Comparison of ENCODE assay signal across 8 cellular contexts in genomic region chr12:96195845-96196451, GRCh38. TPM values are rescaled to one million over a fixed set of nuclear protein-coding genes. Genes with fewer than 3 reads are reported as not detected.
A peak's percentile ranks its signal among the peaks of the same experiment; 100 is the strongest.
DNase-seq lines count a peak whose midpoint lies in the region; ATAC-seq and TF ChIP-seq lines count a peak whose summit lies in the region.

No MANE protein-coding gene starts in this region.

- peak overlapping the region; percentile 91 for H3K4me3 Mint-ChIP-seq in activated naive CD4-positive, alpha-beta T cell treated with anti-CD3 and anti-CD28 coated beads, Interleukin-2, amount 10 ng/mL, durations not matched to agents 7 days and 5 days

- H3K27me3 Mint-ChIP-seq in activated naive CD4-positive, alpha-beta T cell treated with anti-CD3 and anti-CD28 coated beads, Interleukin-2, amount 10 ng/mL, durations not matched to agents 7 days and 5 days: peaks cover 4% of the 10 kb centered on the region

- ATAC-seq in heart left ventricle: peak in 3 of 4 donors; percentile 48 to 59 (median 49)
- no peak for ATAC-seq in HG03432 (IDR thresholded peaks at IDR 0.05; ENCODE audit: unreplicated experiment)
- ATAC-seq in HG03342 (IDR thresholded peaks at IDR 0.05; ENCODE audit: unreplicated experiment): no peak

- H2AFZ ChIP-seq in OCI-LY7 (ENCODE audit: low read length): no peak overlapping the region

- H3K27me3 ChIP-seq in GM06990 (replicated peaks; ENCODE audit: control insufficient read depth, insufficient read depth, low read length) (no peaks in the 10 kb centered on the region), heart left ventricle (no peaks in the 10 kb centered on the region), sigmoid colon (no peaks in the 10 kb centered on the region)

- H3K27ac Mint-ChIP-seq in activated naive CD4-positive, alpha-beta T cell treated with anti-CD3 and anti-CD28 coated beads, Interleukin-2, amount 10 ng/mL, durations not matched to agents 7 days and 5 days: peak overlapping the region; percentile 95

- no peaks in the 10 kb centered on the region for H4K20me1 ChIP-seq in OCI-LY7 (ENCODE audit: insufficient read depth, low read length)

- no TSS peak for BruUV-seq in OCI-LY7 (replicated peaks; lab: Mats Ljungman, UMichigan)

- H3K9me2 ChIP-seq in OCI-LY7 (ENCODE audit: insufficient read depth, low read length): no peaks in the 10 kb centered on the region

- peak overlapping the region; percentile 90 for H3K4me3 ChIP-seq in GM06990 (replicated peaks; ENCODE audit: low read depth, low read length)
- H3K4me3 ChIP-seq in OCI-LY7 (ENCODE audit: low read depth, low read length, poor library complexity, severe bottlenecking): peak overlapping the region; percentile 70
- peak overlapping the region; percentile 58 to 98 (median 78) for H3K4me3 ChIP-seq in heart left ventricle
- H3K4me3 ChIP-seq in sigmoid colon: peak overlapping the region; percentile 52 to 85 (median 72)

- H3K4me1 Mint-ChIP-seq in activated naive CD4-positive, alpha-beta T cell treated with anti-CD3 and anti-CD28 coated beads, Interleukin-2, amount 10 ng/mL, durations not matched to agents 7 days and 5 days: peaks cover 51% of the 10 kb centered on the region

- no peaks in the 10 kb centered on the region for H3K9me3 Mint-ChIP-seq in activated naive CD4-positive, alpha-beta T cell treated with anti-CD3 and anti-CD28 coated beads, Interleukin-2, amount 10 ng/mL, durations not matched to agents 7 days and 5 days

- no peak for TF ChIP-seq EP300 in sigmoid colon (IDR thresholded peaks at IDR 0.05)

- CTCF ChIA-PET in OCI-LY7 (lab: Charles Lee; ENCODE audit: unreplicated experiment): no interaction called here
- CTCF ChIA-PET in activated naive CD4-positive, alpha-beta T cell treated with anti-CD3 and anti-CD28 coated beads, Interleukin-2, amount 10 ng/mL, durations not matched to agents 7 days and 5 days (lab: Charles Lee): interaction anchor here (0.8 to 2.0 kb wide), 2 partner anchors 10 to 19 kb away, joined by 3 to 7 read pairs; no protein-coding TSS in a partner anchor

- POLR2A ChIA-PET in OCI-LY7 (lab: Charles Lee): interaction anchor here (1.0 to 1.2 kb wide), 2 partner anchors 13 to 261 kb away, joined by 3 read pairs; no protein-coding TSS in a partner anchor

- no peak overlapping the region for H3K27ac ChIP-seq in OCI-LY7 (ENCODE audit: low read depth, low read length, poor library complexity, severe bottlenecking)
- peak overlapping the region; percentile 74 to 95 (median 88) for H3K27ac ChIP-seq in heart left ventricle
- peak overlapping the region; percentile 81 to 88 (median 84) for H3K27ac ChIP-seq in sigmoid colon

- H3K79me2 ChIP-seq in OCI-LY7 (ENCODE audit: insufficient read depth, low read depth, low read length): peaks cover 7% of the 10 kb centered on the region; the same call in 1 of the 2 replicates

- 16 to 29% (median 24%) methylated on average over 14 of the region's 14 CpGs for WGBS in heart left ventricle, 4 donors
- 13 to 36% methylated on average over 14 of the region's 14 CpGs for WGBS in sigmoid colon, 2 donors

- H3K9me3 ChIP-seq in OCI-LY7 (ENCODE audit: low read length) (no peaks in the 10 kb centered on the region), heart left ventricle (no peaks in the 10 kb centered on the region), sigmoid colon (no peaks in the 10 kb centered on the region)

- DNase-seq in GM06990 (ENCODE audit: extremely low read depth, insufficient read length): no peak
- DNase-seq in OCI-LY7 (ENCODE audit: low spot score): no peak
- peak; percentile 53 for DNase-seq in activated naive CD4-positive, alpha-beta T cell treated with anti-CD3 and anti-CD28 coated beads, Interleukin-2, amount 10 ng/mL, durations not matched to agents 7 days and 5 days
- DNase-seq in heart left ventricle: peak in 3 of 5 donors; percentile 37 to 71 (median 48)
- no peak for DNase-seq in sigmoid colon
- no peak for DNase-seq in NCI-H510A treated with DMSO at 0.1 percent for 48 hours (lab: John Stamatoyannopoulos, UW)

- H3K4me2 ChIP-seq in OCI-LY7 (ENCODE audit: low read length): peak overlapping the region; percentile 99

- no peak for TF ChIP-seq POLR2A in heart left ventricle (IDR thresholded peaks at IDR 0.05)
- TF ChIP-seq POLR2A in sigmoid colon (IDR thresholded peaks at IDR 0.05): no peak

- intact Hi-C loops in OCI-LY7 (cut with micrococcal nuclease; ENCODE audit: unreplicated experiment): loop anchor here (5.0 to 10.0 kb wide), 2 partner anchors 621 to 1194 kb away; partner anchors contain the start of gene NDUFA12
- intact Hi-C loops in heart left ventricle (cut with DNase I): loop anchor here in 2 of 10 donors (2.0 to 5.0 kb wide), 2 partner anchors 15 to 124 kb away; no protein-coding TSS in a partner anchor
- intact Hi-C loops in sigmoid colon (cut with DNase I): loop anchor here (1.0 kb wide), 1 partner anchor 204 kb away; the partner anchor contains the start of gene CDK17

- H3K36me3 Mint-ChIP-seq in activated naive CD4-positive, alpha-beta T cell treated with anti-CD3 and anti-CD28 coated beads, Interleukin-2, amount 10 ng/mL, durations not matched to agents 7 days and 5 days: peaks cover 12% of the 10 kb centered on the region

- TF ChIP-seq CTCF in GM06990 (IDR thresholded peaks at IDR 0.05; ENCODE audit: insufficient read depth, low read length, poor library complexity, severe bottlenecking): no peak
- TF ChIP-seq CTCF in OCI-LY7 (conservative IDR thresholded peaks at IDR 0.05; ENCODE audit: low read length): no peak
- TF ChIP-seq CTCF in heart left ventricle (IDR thresholded peaks at IDR 0.05): no peak
- TF ChIP-seq CTCF in sigmoid colon (IDR thresholded peaks at IDR 0.05): no peak

- no peaks in the 10 kb centered on the region for H3K36me3 ChIP-seq in GM06990 (ENCODE audit: control insufficient read depth, insufficient read depth, low read length)
- no peaks in the 10 kb centered on the region for H3K36me3 ChIP-seq in OCI-LY7 (ENCODE audit: insufficient read depth, low read length)
- H3K36me3 ChIP-seq in heart left ventricle: no peaks in the 10 kb centered on the region
- H3K36me3 ChIP-seq in sigmoid colon: no peaks in the 10 kb centered on the region

- H3K4me1 ChIP-seq in OCI-LY7 (ENCODE audit: insufficient read depth, low read length, poor library complexity, severe bottlenecking): peaks cover 63% of the 10 kb centered on the region
- peaks cover 3 to 65% (median 15%) of the 10 kb centered on the region in 12 donors for H3K4me1 ChIP-seq in heart left ventricle
- peaks cover 0 to 40% (median 23%) of the 10 kb centered on the region in 4 donors for H3K4me1 ChIP-seq in sigmoid colon

RNA-seq across cellular contexts. Expression of gene ELK3, which starts 1.8 kb away (rescaled TPM):
- 1.9 and 2.2 TPM in 2 replicates for total RNA-seq in OCI-LY7 (2014; rRNA removed; shearing (Covaris generic))
- total RNA-seq in OCI-LY7 (2022) (2.5 and 4.2 TPM in 2 replicates), heart left ventricle (10 to 100 TPM; 14.3 to 42.3 (median 18.6) TPM), sigmoid colon (10 to 100 TPM; 15.7 to 23.8 (median 18.4) TPM)
- polyA plus RNA-seq in heart left ventricle (10 to 100 TPM in 1 of 2 donors, 1 to 10 TPM in 1; 5.7 to 20.7 TPM), sigmoid colon (10 to 100 TPM in 1 of 3 donors, 1 to 10 TPM in 2; 2.3 to 12.0 (median 9.0) TPM)

Comparison
In these comparisons a context has a peak if more than half of its experiments do, and no peak if none do; other contexts are left out.
1. DNase-seq: peak in activated naive CD4-positive, alpha-beta T cell treated with anti-CD3 and anti-CD28 coated beads, Interleukin-2, amount 10 ng/mL, durations not matched to agents 7 days and 5 days (single experiment) and heart left ventricle (3 of 5); none in GM06990 (single experiment), OCI-LY7 (single experiment), sigmoid colon (single experiment) and NCI-H510A treated with DMSO at 0.1 percent for 48 hours (single experiment).
2. ATAC-seq: peak in heart left ventricle (3 of 4); none in HG03432 (single experiment) and HG03342 (single experiment).
3. Peak in every context shown above with its lines, with median percentiles within 50 percentile points of each other: H3K4me3 ChIP-seq.